ENCODE assay signal across 16 cellular contexts in genomic region chr3:11716576-11717250, GRCh38.
DNase-seq lines count a peak whose midpoint lies in the region; TF ChIP-seq lines count a peak whose summit lies in the region.
"Had no signal": no experiment of that assay in that cellular context is flagged by ENCODE, and none has a peak within 500 bp of the region (broad histone marks: within the 10 kb centered on the region; RNA-seq: fewer than 3 reads in every experiment).

No MANE protein-coding gene starts in this region.

- no peak for TF ChIP-seq CTCF in AG10803 (conservative IDR thresholded peaks at IDR 0.05; ENCODE audit: low read length)
- no peak for TF ChIP-seq CTCF in esophagus muscularis mucosa (IDR thresholded peaks at IDR 0.05)
- no peak for TF ChIP-seq CTCF in H9 (conservative IDR thresholded peaks at IDR 0.05)

- TF ChIP-seq POLR2A in esophagus muscularis mucosa (IDR thresholded peaks at IDR 0.05; ENCODE audit: low read depth), result no peak

- peaks cover 0 to 4% (median 4%) of the 10 kb centered on the region in 3 experiments; a peak in 2 of 7 replicates for H3K36me3 Mint-ChIP-seq in H9 (ENCODE audit: insufficient read depth in 1 of 3, low read depth in 3 of 3)
- H3K36me3 Mint-ChIP-seq in activated CD4-positive, alpha-beta memory T cell treated with anti-CD3 and anti-CD28 coated beads for 36 hours, result no peaks in the 10 kb centered on the region

- H3K4me1 ChIP-seq in esophagus muscularis mucosa (peaks cover 19 to 56% (median 43%) of the 10 kb centered on the region in 4 donors), trophoblast cell (ENCODE audit: control insufficient read depth in 1 of 2, insufficient read depth in 2 of 2, low read length in 2 of 2) (peaks cover 2 to 4% of the 10 kb centered on the region in 2 experiments), H9 (ENCODE audit: insufficient read depth, low read length) (no peaks in the 10 kb centered on the region; the same call in none of the 2 replicates)

- H3K9ac ChIP-seq in trophoblast cell (ENCODE audit: low read length), result no peak overlapping the region
- H3K9ac ChIP-seq in H9 (ENCODE audit: extremely low read depth, insufficient read length, low read length), result no peak overlapping the region

- H2BK5ac ChIP-seq in trophoblast cell (ENCODE audit: low read depth, low read length, poor library complexity), result no peak overlapping the region
- H2BK5ac ChIP-seq in H9 (ENCODE audit: insufficient read length, low read length), result no peak overlapping the region

- H3K14ac ChIP-seq in trophoblast cell (ENCODE audit: low read length), result no peak overlapping the region
- H3K14ac ChIP-seq in H9 (ENCODE audit: insufficient read depth, low read length), result no peak overlapping the region

- no peak for TF ChIP-seq EP300 in esophagus muscularis mucosa (IDR thresholded peaks at IDR 0.05)

- H2BK120ac ChIP-seq in trophoblast cell (ENCODE audit: insufficient read depth, low read length, poor library complexity) (no peak overlapping the region), H9 (ENCODE audit: low read depth, low read length, poor library complexity, severe bottlenecking) (no peak overlapping the region)

- CTCF ChIA-PET in activated CD4-positive, alpha-beta memory T cell treated with anti-CD3 and anti-CD28 coated beads for 36 hours (lab: Charles Lee), result interaction anchor here (0.6 to 0.7 kb wide), 2 partner anchors 30 to 1152 kb away, joined by 3 to 4 read pairs; no protein-coding TSS in a partner anchor

- 39% methylated on average over 6 of the region's 6 CpGs for WGBS in esophagus muscularis mucosa
- WGBS in trophoblast cell (ENCODE audit: extremely low coverage, insufficient coverage, insufficient read length), result no CpG with 5 or more reads among the region's 6 CpGs
- WGBS in H9 (ENCODE audit: extremely low coverage, insufficient read length, low lambda C conversion rate), result no CpG with 5 or more reads among the region's 6 CpGs

- no peak overlapping the region for H3K4me2 ChIP-seq in trophoblast cell (ENCODE audit: low read length)
- H3K4me2 ChIP-seq in H9 (ENCODE audit: insufficient read depth, insufficient read length, low read length), result no peak overlapping the region

- H2BK20ac ChIP-seq in H9 (ENCODE audit: low read depth, low read length, poor library complexity, severe bottlenecking), result no peak overlapping the region

- H4K8ac ChIP-seq in trophoblast cell (ENCODE audit: low read depth, low read length) (no peak overlapping the region), H9 (replicated peaks; ENCODE audit: insufficient read length, low read depth, low read length) (no peak overlapping the region)

- H4K20me1 ChIP-seq in H9 (ENCODE audit: control insufficient read depth, insufficient read depth, insufficient read length), result no peaks in the 10 kb centered on the region

- no peak overlapping the region for H4K5ac ChIP-seq in H9 (ENCODE audit: insufficient read length, low read depth, low read length)

- POLR2A ChIA-PET in activated CD4-positive, alpha-beta memory T cell treated with anti-CD3 and anti-CD28 coated beads for 36 hours (lab: Charles Lee), result interaction anchor here (0.6 kb wide), 1 partner anchor 47 kb away, joined by 6 read pairs; no protein-coding TSS in a partner anchor

- H3K79me2 ChIP-seq in trophoblast cell (ENCODE audit: control insufficient read depth, insufficient read depth, low read length, poor library complexity) (peaks cover 9% of the 10 kb centered on the region), H9 (ENCODE audit: insufficient read depth, low read length) (peaks cover 2% of the 10 kb centered on the region; the same call in 1 of the 2 replicates)

- peaks cover 15% of the 10 kb centered on the region for H3K27me3 Mint-ChIP-seq in H9 (ENCODE audit: low read depth)
- no peaks in the 10 kb centered on the region for H3K27me3 Mint-ChIP-seq in activated CD4-positive, alpha-beta memory T cell treated with anti-CD3 and anti-CD28 coated beads for 36 hours

- H3K23me2 ChIP-seq in H9 (ENCODE audit: insufficient read length, low read depth, low read length, poor library complexity, severe bottlenecking), result peaks cover 5% of the 10 kb centered on the region

- H3K79me1 ChIP-seq in trophoblast cell (ENCODE audit: low read length) (peaks cover 13% of the 10 kb centered on the region), H9 (ENCODE audit: insufficient read depth, low read depth, low read length, poor library complexity, severe bottlenecking) (no peaks in the 10 kb centered on the region)

- H3K9me3 Mint-ChIP-seq in H9, result 0 out of 5 replicates have a peak, but pooled peaks cover 0 to 3% of the 10 kb centered on the region in 2 experiments
- H3K9me3 Mint-ChIP-seq in activated CD4-positive, alpha-beta memory T cell treated with anti-CD3 and anti-CD28 coated beads for 36 hours, result no peaks in the 10 kb centered on the region
- H3K9me3 Mint-ChIP-seq: activated T-helper 2 cell treated with anti-CD3 and anti-CD28 coated beads, Interferon-gamma antibody, Interleukin-2, Interleukin-4, amounts not matched to agents 10 μg/mL and 5 μg/mL and 100 μg/mL, durations not matched to agents 14 hours and 24 hours and 36 hours had no signal

- H3K4me1 Mint-ChIP-seq in H9, result peaks cover 32 to 35% of the 10 kb centered on the region in 2 experiments
- peaks cover 16% of the 10 kb centered on the region for H3K4me1 Mint-ChIP-seq in activated CD4-positive, alpha-beta memory T cell treated with anti-CD3 and anti-CD28 coated beads for 36 hours (ENCODE audit: low read depth)

- no peak overlapping the region for H3K27ac Mint-ChIP-seq in H9
- no peak overlapping the region for H3K27ac Mint-ChIP-seq in activated CD4-positive, alpha-beta memory T cell treated with anti-CD3 and anti-CD28 coated beads for 36 hours
- H3K27ac Mint-ChIP-seq: activated T-helper 2 cell treated with anti-CD3 and anti-CD28 coated beads, Interferon-gamma antibody, Interleukin-2, Interleukin-4, amounts not matched to agents 10 μg/mL and 5 μg/mL and 100 μg/mL, durations not matched to agents 14 hours and 24 hours and 36 hours had no signal

- H2AK5ac ChIP-seq in trophoblast cell (ENCODE audit: low read length) (no peak overlapping the region), H9 (ENCODE audit: insufficient read length, low read length) (no peak overlapping the region)

- H3K27me3 ChIP-seq in esophagus muscularis mucosa, result no peaks in the 10 kb centered on the region
- no peaks in the 10 kb centered on the region for H3K27me3 ChIP-seq in trophoblast cell (ENCODE audit: insufficient read depth, low read length)
- H3K27me3 ChIP-seq in H9 (ENCODE audit: insufficient read depth, low read length), result no peaks in the 10 kb centered on the region
- H3K27me3 ChIP-seq: testis had no signal

- H3K56ac ChIP-seq in H9 (ENCODE audit: insufficient read length, low read depth, low read length), result no peak overlapping the region

- H3K4me3 ChIP-seq in AG10803 (ENCODE audit: low read length) (peak overlapping the region; percentile 94), esophagus muscularis mucosa (peak overlapping the region in 2 of 4 donors; percentile 77 to 91), trophoblast cell (ENCODE audit: low read depth, low read length) (no peak overlapping the region)
- H3K4me3 ChIP-seq: lung had no signal

- no peak overlapping the region for H3T11ph ChIP-seq in H9 (ENCODE audit: low read length)

- H3K4ac ChIP-seq in trophoblast cell (ENCODE audit: low read depth, low read length) (peak overlapping the region; percentile 33), H9 (ENCODE audit: low read depth, low read length) (no peak overlapping the region)

- H3K23ac ChIP-seq in trophoblast cell (ENCODE audit: low read length) (no peak overlapping the region), H9 (ENCODE audit: insufficient read length, low read depth, low read length) (no peak overlapping the region)

- H2AFZ ChIP-seq in trophoblast cell (ENCODE audit: insufficient read depth, low read length, poor library complexity) (no peak overlapping the region), H9 (ENCODE audit: low read length) (no peak overlapping the region)

- no peaks in the 10 kb centered on the region for H3K36me3 ChIP-seq in esophagus muscularis mucosa
- H3K36me3 ChIP-seq in trophoblast cell (ENCODE audit: control insufficient read depth in 1 of 2, insufficient read depth in 2 of 2, low read length in 2 of 2), result no peaks in the 10 kb centered on the region

- H4K91ac ChIP-seq in trophoblast cell (ENCODE audit: low read depth, low read length), result no peak overlapping the region
- H4K91ac ChIP-seq in H9 (ENCODE audit: insufficient read length, low read depth, low read length), result no peak overlapping the region

- DNase-seq in AG10803 (ENCODE audit: low read depth) (peak; percentile 72), OCI-M1 (lab: John Stamatoyannopoulos, UW) (peak; percentile 17), esophagus muscularis mucosa (ENCODE audit: extremely low spot score) (no peak), trophoblast cell (peak; percentile 20 to 77), H9 (no peak), D341Med (ENCODE audit: low spot score) (no peak), middle frontal gyrus (ENCODE audit: extremely low spot score, low spot score) (no peak)
- DNase-seq in activated CD4-positive, alpha-beta memory T cell treated with anti-CD3 and anti-CD28 coated beads for 36 hours, result no peak
- DNase-seq: activated CD4-positive, alpha-beta T cell treated with anti-CD3 and anti-CD28 coated beads for 1 hour; glutamatergic neuron; MM.1S; NCI-H446; psoas muscle; testis had no signal

- peak overlapping the region; percentile 90 to 96 (median 94) for H3K27ac ChIP-seq in esophagus muscularis mucosa (replicated peaks in 1 of 4)
- H3K27ac ChIP-seq in trophoblast cell (ENCODE audit: low read depth, low read length), result no peak overlapping the region
- H3K27ac ChIP-seq in H9 (ENCODE audit: insufficient read length, low read depth, low read length), result no peak overlapping the region

- H2BK15ac ChIP-seq in H9 (ENCODE audit: low read depth, low read length), result no peak overlapping the region

- no peak overlapping the region for H4K12ac ChIP-seq in trophoblast cell (ENCODE audit: low read depth, low read length)

- H2BK12ac ChIP-seq in trophoblast cell (ENCODE audit: low read length), result no peak overlapping the region
- no peak overlapping the region for H2BK12ac ChIP-seq in H9 (ENCODE audit: insufficient read length, low read depth, low read length)

- intact Hi-C loops in esophagus muscularis mucosa (cut with DNase I), result loop anchor here (5.0 to 10.0 kb wide), 2 partner anchors 44 to 342 kb away; no protein-coding TSS in a partner anchor
- intact Hi-C loops in activated CD4-positive, alpha-beta memory T cell treated with anti-CD3 and anti-CD28 coated beads for 36 hours (cut with micrococcal nuclease), result loop anchor here (5.0 kb wide), 1 partner anchor 86 kb away; no protein-coding TSS in a partner anchor

- H3K9me3 ChIP-seq in esophagus muscularis mucosa (no peaks in the 10 kb centered on the region), trophoblast cell (ENCODE audit: insufficient read depth, low read depth, low read length) (peaks cover 2% of the 10 kb centered on the region), H9 (ENCODE audit: control insufficient read depth, low read depth, low read length) (no peaks in the 10 kb centered on the region)
- H3K9me3 ChIP-seq: psoas muscle, testis had no signal

- no peak overlapping the region for H3K4me3 Mint-ChIP-seq in H9
- no peak overlapping the region for H3K4me3 Mint-ChIP-seq in activated CD4-positive, alpha-beta memory T cell treated with anti-CD3 and anti-CD28 coated beads for 36 hours

- H3K18ac ChIP-seq in trophoblast cell (ENCODE audit: low read length), result no peak overlapping the region
- H3K18ac ChIP-seq in H9 (ENCODE audit: insufficient read length, low read depth, low read length), result no peak overlapping the region

Comparison
In these comparisons a context has a peak if more than half of its experiments do, and no peak if none do; other contexts are left out.
1. DNase-seq: peak in AG10803 (single experiment), OCI-M1 (single experiment) and trophoblast cell (2 of 2); none in esophagus muscularis mucosa (single experiment), H9 (single experiment), activated CD4-positive, alpha-beta memory T cell treated with anti-CD3 and anti-CD28 coated beads for 36 hours (single experiment), D341Med (single experiment) and middle frontal gyrus (single experiment).
2. H3K27ac ChIP-seq: peak in esophagus muscularis mucosa (4 of 4); none in trophoblast cell (single experiment) and H9 (single experiment).